16 cellular contexts compared by ENCODE assay signal in genomic region chr21:35028451-35028757, GRCh38. TPM values are rescaled to one million over a fixed set of nuclear protein-coding genes. Genes with fewer than 3 reads are reported as not detected.
DNase-seq lines count a peak whose midpoint lies in the region; ATAC-seq and TF ChIP-seq lines count a peak whose summit lies in the region.
"Had no signal": no experiment of that assay in that cellular context is flagged by ENCODE, and none has a peak within 500 bp of the region (broad histone marks: within the 10 kb centered on the region; RNA-seq: fewer than 3 reads in every experiment).

No MANE protein-coding gene starts in this region.

- CTCF ChIA-PET in OCI-LY7 (lab: Charles Lee; ENCODE audit: unreplicated experiment): no interaction called here

- H3K9me3 ChIP-seq in OCI-LY7 (ENCODE audit: low read length): no peaks in the 10 kb centered on the region
- H3K9me3 ChIP-seq: right atrium auricular region, transverse colon had no signal

- no peaks in the 10 kb centered on the region for H3K9me2 ChIP-seq in OCI-LY7 (ENCODE audit: insufficient read depth, low read length)

- POLR2A ChIA-PET in OCI-LY7 (lab: Charles Lee): interaction anchor here (1.3 kb wide), 1 partner anchor 19 kb away, joined by 5 read pairs; no protein-coding TSS in a partner anchor

- H3K4me1 Mint-ChIP-seq in stimulated activated naive CD8-positive, alpha-beta T cell treated with anti-CD3 and anti-CD28 coated beads, Interleukin-15, Interleukin-2, amounts not matched to agents 100 ng/mL and 50 ng/mL, for 24 hours (ENCODE audit: low read depth): peaks cover 96% of the 10 kb centered on the region
- H3K4me1 Mint-ChIP-seq in stimulated activated naive CD8-positive, alpha-beta T cell treated with anti-CD3 and anti-CD28 coated beads, Interleukin-15, amount 100 ng/mL, for 72 hours: peaks cover 85% of the 10 kb centered on the region
- H3K4me1 Mint-ChIP-seq in dendritic cell treated with granulocyte-macrophage colony-stimulating factor and Interleukin-4, amounts not matched to agents 40 ng/mL and 50 ng/mL, for 4 days (ENCODE audit: low read depth): peaks cover 73% of the 10 kb centered on the region

- no peak for DNase-seq in stimulated activated naive CD8-positive, alpha-beta T cell treated with anti-CD3 and anti-CD28 coated beads, Interleukin-15, amount 100 ng/mL, for 72 hours
- DNase-seq in OCI-LY7 (ENCODE audit: low spot score) (no peak), epidermal melanocyte (ENCODE audit: insufficient read length, low spot score) (no peak), NCI-H1930 (lab: John Stamatoyannopoulos, UW) (no peak), KG1 (lab: John Stamatoyannopoulos, UW) (no peak)
- DNase-seq: amygdala; foreskin keratinocyte; H9; mammary epithelial cell; NCI-H1105 treated with DMSO at 0.1 percent for 48 hours; stimulated activated CD4-positive, alpha-beta T cell treated with anti-CD3 and anti-CD28 coated beads, Interleukin-1b, Interleukin-23, amount 100 ng/mL, for 48 hours; transverse colon had no signal

- peak overlapping the region; percentile 97 for H3K27ac ChIP-seq in OCI-LY7 (ENCODE audit: low read depth, low read length, poor library complexity, severe bottlenecking)
- H3K27ac ChIP-seq: foreskin keratinocyte, right atrium auricular region had no signal

- BruUV-seq in OCI-LY7 (replicated peaks; lab: Mats Ljungman, UMichigan): no TSS peak

- H3K4me1 ChIP-seq in OCI-LY7 (ENCODE audit: insufficient read depth, low read length, poor library complexity, severe bottlenecking): peaks cover 64% of the 10 kb centered on the region

- peaks cover 12% of the 10 kb centered on the region for H3K36me3 Mint-ChIP-seq in stimulated activated naive CD8-positive, alpha-beta T cell treated with anti-CD3 and anti-CD28 coated beads, Interleukin-15, Interleukin-2, amounts not matched to agents 100 ng/mL and 50 ng/mL, for 24 hours (ENCODE audit: low read depth)
- peaks cover 55% of the 10 kb centered on the region for H3K36me3 Mint-ChIP-seq in dendritic cell treated with granulocyte-macrophage colony-stimulating factor and Interleukin-4, amounts not matched to agents 40 ng/mL and 50 ng/mL, for 4 days (ENCODE audit: low read depth)

- H3K27me3 Mint-ChIP-seq in stimulated activated naive CD8-positive, alpha-beta T cell treated with anti-CD3 and anti-CD28 coated beads, Interleukin-15, Interleukin-2, amounts not matched to agents 100 ng/mL and 50 ng/mL, for 24 hours: no peaks in the 10 kb centered on the region
- no peaks in the 10 kb centered on the region for H3K27me3 Mint-ChIP-seq in stimulated activated naive CD8-positive, alpha-beta T cell treated with anti-CD3 and anti-CD28 coated beads, Interleukin-15, amount 100 ng/mL, for 72 hours
- H3K27me3 Mint-ChIP-seq in dendritic cell treated with granulocyte-macrophage colony-stimulating factor and Interleukin-4, amounts not matched to agents 40 ng/mL and 50 ng/mL, for 4 days: no peaks in the 10 kb centered on the region

- ATAC-seq in stimulated activated naive CD8-positive, alpha-beta T cell treated with anti-CD3 and anti-CD28 coated beads, Interleukin-15, amount 100 ng/mL, for 72 hours: no peak
- no peak for ATAC-seq in HG03469 (IDR thresholded peaks at IDR 0.05; ENCODE audit: unreplicated experiment)
- ATAC-seq: foreskin keratinocyte had no signal

- H3K79me2 ChIP-seq in OCI-LY7 (ENCODE audit: insufficient read depth, low read depth, low read length): peaks cover 87% of the 10 kb centered on the region

- peak overlapping the region; percentile 95 for H3K4me2 ChIP-seq in OCI-LY7 (ENCODE audit: low read length)

- no peak overlapping the region for H3K4me3 Mint-ChIP-seq in stimulated activated naive CD8-positive, alpha-beta T cell treated with anti-CD3 and anti-CD28 coated beads, Interleukin-15, Interleukin-2, amounts not matched to agents 100 ng/mL and 50 ng/mL, for 24 hours
- H3K4me3 Mint-ChIP-seq in stimulated activated naive CD8-positive, alpha-beta T cell treated with anti-CD3 and anti-CD28 coated beads, Interleukin-15, amount 100 ng/mL, for 72 hours: peak overlapping the region in 1 of 2 donors; percentile 20
- H3K4me3 Mint-ChIP-seq in dendritic cell treated with granulocyte-macrophage colony-stimulating factor and Interleukin-4, amounts not matched to agents 40 ng/mL and 50 ng/mL, for 4 days: no peak overlapping the region
- H3K4me3 Mint-ChIP-seq: H9 had no signal

- peaks cover 55% of the 10 kb centered on the region for H3K36me3 ChIP-seq in OCI-LY7 (ENCODE audit: insufficient read depth, low read length)
- H3K36me3 ChIP-seq: right atrium auricular region, transverse colon had no signal

- no peak for TF ChIP-seq CTCF in OCI-LY7 (conservative IDR thresholded peaks at IDR 0.05; ENCODE audit: low read length)

- intact Hi-C loops in OCI-LY7 (cut with micrococcal nuclease; ENCODE audit: unreplicated experiment): no loop called here
- intact Hi-C loops in dendritic cell treated with granulocyte-macrophage colony-stimulating factor and Interleukin-4, amounts not matched to agents 40 ng/mL and 50 ng/mL, for 4 days (cut with micrococcal nuclease): loop anchor here (10.0 kb wide), 1 partner anchor 64 kb away; no protein-coding TSS in a partner anchor

- H3K4me3 ChIP-seq in OCI-LY7 (ENCODE audit: low read depth, low read length, poor library complexity, severe bottlenecking): peak overlapping the region; percentile 65
- H3K4me3 ChIP-seq: right atrium auricular region, transverse colon had no signal

- no peak overlapping the region for H2AFZ ChIP-seq in OCI-LY7 (ENCODE audit: low read length)

- H3K27ac Mint-ChIP-seq in stimulated activated naive CD8-positive, alpha-beta T cell treated with anti-CD3 and anti-CD28 coated beads, Interleukin-15, Interleukin-2, amounts not matched to agents 100 ng/mL and 50 ng/mL, for 24 hours: peak overlapping the region; percentile 97
- no peak overlapping the region for H3K27ac Mint-ChIP-seq in stimulated activated naive CD8-positive, alpha-beta T cell treated with anti-CD3 and anti-CD28 coated beads, Interleukin-15, amount 100 ng/mL, for 72 hours
- H3K27ac Mint-ChIP-seq in dendritic cell treated with granulocyte-macrophage colony-stimulating factor and Interleukin-4, amounts not matched to agents 40 ng/mL and 50 ng/mL, for 4 days: peak overlapping the region; percentile 40
- H3K27ac Mint-ChIP-seq: H9 had no signal

- H3K9me3 Mint-ChIP-seq in stimulated activated naive CD8-positive, alpha-beta T cell treated with anti-CD3 and anti-CD28 coated beads, Interleukin-15, Interleukin-2, amounts not matched to agents 100 ng/mL and 50 ng/mL, for 24 hours: peaks cover 3% of the 10 kb centered on the region
- H3K9me3 Mint-ChIP-seq in stimulated activated naive CD8-positive, alpha-beta T cell treated with anti-CD3 and anti-CD28 coated beads, Interleukin-15, amount 100 ng/mL, for 72 hours: peaks cover 0 to 8% of the 10 kb centered on the region in 2 donors
- H3K9me3 Mint-ChIP-seq in dendritic cell treated with granulocyte-macrophage colony-stimulating factor and Interleukin-4, amounts not matched to agents 40 ng/mL and 50 ng/mL, for 4 days: no peaks in the 10 kb centered on the region

- H4K20me1 ChIP-seq in OCI-LY7 (ENCODE audit: insufficient read depth, low read length): peaks cover 11% of the 10 kb centered on the region; the same call in 1 of the 2 replicates

RNA-seq across cellular contexts. Expression of gene RUNX1, which starts 20.7 kb away (rescaled TPM):
- total RNA-seq in OCI-LY7 (2014; rRNA removed; shearing (Covaris generic)): 22.3 and 30.5 TPM in 2 replicates
- 40.8 and 44.6 TPM in 2 replicates for total RNA-seq in OCI-LY7 (2022)

Comparison
In these comparisons a context has a peak if more than half of its experiments do, and no peak if none do; other contexts are left out.
1. H3K27ac Mint-ChIP-seq: peak in stimulated activated naive CD8-positive, alpha-beta T cell treated with anti-CD3 and anti-CD28 coated beads, Interleukin-15, Interleukin-2, amounts not matched to agents 100 ng/mL and 50 ng/mL, for 24 hours (single experiment) and dendritic cell treated with granulocyte-macrophage colony-stimulating factor and Interleukin-4, amounts not matched to agents 40 ng/mL and 50 ng/mL, for 4 days (single experiment); none in stimulated activated naive CD8-positive, alpha-beta T cell treated with anti-CD3 and anti-CD28 coated beads, Interleukin-15, amount 100 ng/mL, for 72 hours (0 of 2).